In genomic region chr15:39207532-39208115, GRCh38 we compare ENCODE assay signal across 20 cellular contexts.
"Had no signal": no experiment of that assay in that cellular context is flagged by ENCODE, and none has a peak within 500 bp of the region (broad histone marks: within the 10 kb centered on the region; RNA-seq: fewer than 3 reads in every experiment).

No MANE protein-coding gene starts in this region.

- H3K36me3 ChIP-seq: Peyer's patch, SJSA1 had no signal

- H3K27me3 ChIP-seq: Peyer's patch, SJSA1 had no signal

- H3K27ac ChIP-seq: PC-9, Peyer's patch, SJSA1, SK-N-MC had no signal

- H2AFZ ChIP-seq: PC-9 had no signal

- H3K4me3 ChIP-seq: PC-9, Peyer's patch, SJSA1, SK-N-MC had no signal

- H3K4me2 ChIP-seq: PC-9 had no signal

- H3K4me1 ChIP-seq: Peyer's patch had no signal

- H3K9me3 ChIP-seq: Peyer's patch, SJSA1 had no signal

- DNase-seq: KBM-7; MV-4-11; NCI-H1048; NCI-H1105; NCI-H146; NCI-H1694 treated with DMSO at 0.1 percent for 48 hours; NCI-H1930; NCI-H2081; NCI-H2227 treated with DMSO at 0.1 percent for 48 hours; NCI-H524; NCI-H526 treated with DMSO at 0.1 percent for 48 hours; NCI-H748 treated with DMSO at 0.1 percent for 48 hours; NK-92 treated with Interleukin-12 subunit alpha and Interleukin-12 subunit beta, amount 100 ng/mL, for 24 hours; OCI-M1; PC-9; Peyer's patch; Right ventricle myocardium superior; SIG-M5 had no signal
